In genomic region chr4:10655968-10656367, GRCh38 we compare ENCODE assay signal across 8 cellular contexts. TPM values are rescaled to one million over a fixed set of nuclear protein-coding genes. Genes with fewer than 3 reads are reported as not detected.
A peak's percentile ranks its signal among the peaks of the same experiment; 100 is the strongest.
DNase-seq lines count a peak whose midpoint lies in the region; ATAC-seq, FAIRE-seq and TF ChIP-seq lines count a peak whose summit lies in the region.
"Had no signal": no experiment of that assay in that cellular context is flagged by ENCODE, and none has a peak within 500 bp of the region (broad histone marks: within the 10 kb centered on the region; RNA-seq: fewer than 3 reads in every experiment).

No MANE protein-coding gene starts in this region.

- no peaks in the 10 kb centered on the region for H3K36me3 ChIP-seq in Loucy (ENCODE audit: insufficient read depth, low read length)
- H3K36me3 ChIP-seq in K562 (ENCODE audit: control insufficient read depth, insufficient read depth, low read length) = no peaks in the 10 kb centered on the region

- H2AFZ ChIP-seq in Loucy (ENCODE audit: low read length) (no peak overlapping the region), K562 (ENCODE audit: low read depth, low read length) (no peak overlapping the region)

- H3K9ac ChIP-seq in Loucy (ENCODE audit: low read depth, low read length, poor library complexity, severe bottlenecking) (no peak overlapping the region), K562 (ENCODE audit: insufficient read depth in 1 of 2, low read depth in 2 of 2, low read length in 2 of 2) (no peak overlapping the region)

- ATAC-seq in K562 = no peak

- H4K20me1 ChIP-seq in Loucy (ENCODE audit: insufficient read depth, low read length, poor library complexity, severe bottlenecking) = no peaks in the 10 kb centered on the region
- H4K20me1 ChIP-seq in K562 (replicated peaks; ENCODE audit: control insufficient read depth, insufficient read depth, low read length) = no peaks in the 10 kb centered on the region

- H3K9me3 ChIP-seq in Loucy (ENCODE audit: insufficient read depth, low read depth, low read length) (no peaks in the 10 kb centered on the region), K562 (replicated peaks; ENCODE audit: control insufficient read depth, insufficient read depth, low read depth, low read length) (no peaks in the 10 kb centered on the region)

- no peak for TF ChIP-seq CTCF in Loucy (conservative IDR thresholded peaks at IDR 0.05; ENCODE audit: low read length)
- TF ChIP-seq CTCF in K562 (IDR thresholded peaks at IDR 0.05 in 2 of 3, conservative IDR thresholded peaks at IDR 0.05 in 1 of 3; ENCODE audit: insufficient read depth in 2 of 3, low read depth in 1 of 3, low read length in 3 of 3) = no peak
- TF ChIP-seq CTCF in retinal pigment epithelial cell (conservative IDR thresholded peaks at IDR 0.05; ENCODE audit: low read depth, low read length) = no peak

- 3% methylated on average over 6 of the region's 6 CpGs for WGBS in K562 (ENCODE audit: insufficient coverage, low coverage, missing lambda C conversion rate)

- TF ChIP-seq POLR2A in GM12891 (IDR thresholded peaks at IDR 0.05; ENCODE audit: low read depth, low read length) (no peak), K562 (conservative IDR thresholded peaks at IDR 0.05) (no peak)

- CTCF ChIA-PET in K562 (lab: Yijun Ruan, JAX; ENCODE audit: low intra/inter-chr PET ratio) = no interaction called here

- peaks cover 52% of the 10 kb centered on the region for H3K4me1 ChIP-seq in Loucy (ENCODE audit: insufficient read depth, low read length, poor library complexity, severe bottlenecking)
- no peaks in the 10 kb centered on the region; a peak in 1 of 5 replicates for H3K4me1 ChIP-seq in K562 (replicated peaks in 1 of 2; ENCODE audit: control insufficient read depth in 2 of 2, insufficient read depth in 2 of 2, low read length in 2 of 2)

- TF ChIP-seq RAD21 in K562 (CRISPR knock-in tag; conservative IDR thresholded peaks at IDR 0.05 in 1 of 2, IDR thresholded peaks at IDR 0.05 in 1 of 2) = no peak

- no peaks in the 10 kb centered on the region for H3K9me1 ChIP-seq in K562 (ENCODE audit: control insufficient read depth, insufficient read depth, low read length)

- H3K4me2 ChIP-seq in Loucy (ENCODE audit: low read depth, low read length, poor library complexity, severe bottlenecking) (peak overlapping the region; percentile 69), K562 (ENCODE audit: insufficient read depth, low read length) (no peak overlapping the region)

- in situ Hi-C loops in K562 (cut with MboI) = no loop called here

- H3K4me3 ChIP-seq in Loucy (ENCODE audit: low read length, poor library complexity, severe bottlenecking) (no peak overlapping the region), K562 (no peak overlapping the region), retinal pigment epithelial cell (ENCODE audit: low read length) (no peak overlapping the region)

- H3K27me3 ChIP-seq in Loucy (ENCODE audit: insufficient read depth, low read length, poor library complexity, severe bottlenecking) = no peaks in the 10 kb centered on the region
- H3K27me3 ChIP-seq in K562 (ENCODE audit: control insufficient read depth in 2 of 2, insufficient read depth in 2 of 2, low read length in 2 of 2) = no peaks in the 10 kb centered on the region

- FAIRE-seq in GM12891 (lab: Jason Lieb, UNC) (peak; percentile 31), K562 (lab: Jason Lieb, UNC) (no peak)

- no peaks in the 10 kb centered on the region for H3K9me2 ChIP-seq in Loucy (replicated peaks; ENCODE audit: low read depth, low read length)

- no peak for TF ChIP-seq EP300 in K562 (IDR thresholded peaks at IDR 0.05; ENCODE audit: low read length)

- H3K27ac ChIP-seq in K562 (ENCODE audit: extremely low read depth, low read depth, low read length) = no peak overlapping the region

- H3K79me2 ChIP-seq in Loucy (ENCODE audit: insufficient read depth, low read length) (no peaks in the 10 kb centered on the region), K562 (ENCODE audit: control insufficient read depth, insufficient read depth, low read length) (no peaks in the 10 kb centered on the region)

- POLR2A ChIA-PET in K562 (lab: Yijun Ruan, JAX) = no interaction called here

- BruUV-seq in K562 (replicated peaks; lab: Mats Ljungman, UMichigan) = no TSS peak

- intact Hi-C loops in K562 (cut with micrococcal nuclease) = no loop called here

- peaks cover 7% of the 10 kb centered on the region; the same call in 1 of the 2 replicates for H3F3A ChIP-seq in Loucy (ENCODE audit: low read depth)

- no peak for DNase-seq in GM12891 (ENCODE audit: insufficient read length, low spot score)
- no peak for DNase-seq in K562 (ENCODE audit: extremely low read depth in 1 of 4, low spot score in 3 of 4)
- peak; percentile 35 for DNase-seq in retinal pigment epithelial cell (ENCODE audit: low read depth)
- no peak for DNase-seq in NCI-H2081 (lab: John Stamatoyannopoulos, UW)
- DNase-seq in NCI-H128 (lab: John Stamatoyannopoulos, UW; ENCODE audit: unreplicated experiment) = no peak
- DNase-seq in UCSD-AML1 (lab: John Stamatoyannopoulos, UW; ENCODE audit: unreplicated experiment) = no peak
- DNase-seq: NCI-H446 had no signal

TF ChIP-seq in GM12891, 5 proteins besides CTCF, POLR2A, EP300 and RAD21:
- no peak for TF ChIP-seq PAX5 (IDR thresholded peaks at IDR 0.05; ENCODE audit: insufficient read depth, low read length, severe bottlenecking)
- no peak for TF ChIP-seq POU2F2 (IDR thresholded peaks at IDR 0.05; ENCODE audit: low read depth, low read length)
- no peak for TF ChIP-seq TAF1 (IDR thresholded peaks at IDR 0.05; ENCODE audit: low read depth, low read length)
- no peak for TF ChIP-seq SPI1 (IDR thresholded peaks at IDR 0.05; ENCODE audit: low read depth, low read length)
- no peak for TF ChIP-seq POLR2AphosphoS5 (IDR thresholded peaks at IDR 0.05; ENCODE audit: low read depth, low read length)
TF ChIP-seq in GM12891: peak in this region for 0.

TF ChIP-seq in K562, 482 proteins besides CTCF, POLR2A, EP300 and RAD21:
- TF ChIP-seq SAFB (IDR thresholded peaks at IDR 0.05; ENCODE audit: borderline replicate concordance, low read depth, low read length) (no peak), ZNF77 (CRISPR knock-in tag; IDR thresholded peaks at IDR 0.05) (no peak), FOSL1 (tag; conservative IDR thresholded peaks at IDR 0.05) (0 out of 2 replicates have a peak, but pooled peaks have one; percentile 36), HIVEP1 (CRISPR knock-in tag; IDR thresholded peaks at IDR 0.05) (no peak), ZNF316 (IDR thresholded peaks at IDR 0.05) (no peak), TEAD4 (IDR thresholded peaks at IDR 0.05; ENCODE audit: low read length) (no peak), TEAD4 (CRISPR knock-in tag; IDR thresholded peaks at IDR 0.05; ENCODE audit: borderline replicate concordance) (no peak)
TF ChIP-seq in K562: peak in this region for 1.

RNA-seq across cellular contexts. Expression of gene CLNK, which starts 28.6 kb away (rescaled TPM):
- 3.5 TPM for polyA plus RNA-seq in GM12891 (2012; ENCODE audit: low read depth, missing spikeins)
- total RNA-seq in K562 (2011; cell fraction: chromatin; rRNA removed; ENCODE audit: low replicate concordance) = not detected in 2 replicates
- not detected in 2 replicates for total RNA-seq in K562 (2011; cell fraction: nucleolus; rRNA removed)
- total RNA-seq in K562 (2011; cell fraction: nucleoplasm; rRNA removed) = not detected in 2 replicates
- not detected in 2 replicates for total RNA-seq in K562 (2014; rRNA removed)
- total RNA-seq in K562 (2014; rRNA removed; fragmentation: Illumina TruSeq; extraction: Trizol) = not detected in 2 replicates
- total RNA-seq in K562 (2015; rRNA removed; fragmentation: Illumina TruSeq; extraction: Trizol) = not detected in 2 replicates
- not detected in 2 replicates for total RNA-seq in K562 (2021)
- polyA plus RNA-seq in K562 (2011; rRNA removed) = not detected in 2 replicates
- polyA plus RNA-seq in K562 (2011; cell fraction: cytosol; rRNA removed) = not detected in 2 replicates
- polyA plus RNA-seq in K562 (2011; cell fraction: nucleus; rRNA removed) = not detected in 2 replicates
- polyA plus RNA-seq in K562 (2012) = not detected in 2 replicates
- not detected in 2 replicates for polyA plus RNA-seq in K562 (2014; fragmentation: Illumina TruSeq; extraction: Trizol)
- not detected for polyA plus RNA-seq in K562 (2014; fragmentation: Nextera tagmentation; extraction: Ambion mirVana)
- polyA plus RNA-seq in K562 (2014; rRNA removed) = not detected in 2 replicates
- polyA minus RNA-seq in K562 (2011; rRNA and poly(A)+ RNA removed) = not detected in 2 replicates
- polyA minus RNA-seq in K562 (2011; cell fraction: cytosol; rRNA and poly(A)+ RNA removed) = not detected in 2 replicates
- not detected in 2 replicates for polyA minus RNA-seq in K562 (2011; cell fraction: nucleus; rRNA and poly(A)+ RNA removed)
